Comparison of ENCODE assay signal across 26 cellular contexts in genomic region chr14:85088231-85088630, GRCh38.
DNase-seq lines count a peak whose midpoint lies in the region; ATAC-seq and TF ChIP-seq lines count a peak whose summit lies in the region.
"Had no signal": no experiment of that assay in that cellular context is flagged by ENCODE, and none has a peak within 500 bp of the region (broad histone marks: within the 10 kb centered on the region; RNA-seq: fewer than 3 reads in every experiment).

No MANE protein-coding gene starts in this region.

- no peak for TF ChIP-seq POLR2A in breast epithelium (IDR thresholded peaks at IDR 0.05)

- POLR2A ChIA-PET in MCF 10A (lab: Yijun Ruan, JAX) = interaction anchor here (0.6 to 1.7 kb wide), 7 partner anchors 8 to 445 kb away, joined by 3 to 8 read pairs (median 4); partner anchors contain the start of gene FLRT2
- POLR2A ChIA-PET in activated CD4-positive, alpha-beta T cell treated with anti-CD3 and anti-CD28 coated beads for 36 hours (lab: Charles Lee) = no interaction called here

- no peaks in the 10 kb centered on the region for H3K9me3 ChIP-seq in breast epithelium
- H3K9me3 ChIP-seq in neural progenitor cell (ENCODE audit: low read depth) = no peaks in the 10 kb centered on the region
- no peaks in the 10 kb centered on the region for H3K9me3 ChIP-seq in right cardiac atrium (ENCODE audit: control insufficient read depth, low read length)
- H3K9me3 ChIP-seq: colonic mucosa, testis had no signal

- no peak overlapping the region for H3K4me3 ChIP-seq in breast epithelium
- H3K4me3 ChIP-seq in neural progenitor cell = no peak overlapping the region
- no peak overlapping the region for H3K4me3 ChIP-seq in right cardiac atrium (ENCODE audit: low read length)
- H3K4me3 ChIP-seq: colonic mucosa, GM12878, testis had no signal

- H3K4me3 Mint-ChIP-seq in MCF 10A (ENCODE audit: unreplicated experiment) (no peak overlapping the region), neural progenitor cell (no peak overlapping the region)
- H3K4me3 Mint-ChIP-seq in activated CD4-positive, alpha-beta T cell treated with anti-CD3 and anti-CD28 coated beads for 36 hours = no peak overlapping the region
- H3K4me3 Mint-ChIP-seq: activated naive CD8-positive, alpha-beta T cell; activated T-helper 17 cell treated with anti-CD3 and anti-CD28 coated beads, Interleukin-2, amount 50 U/mL, for 72 hours; B cell; nephron progenitor cell; stimulated activated effector memory CD8-positive, alpha-beta T cell treated with anti-CD3 and anti-CD28 coated beads, Interleukin-12 subunit alpha, Interleukin-12 subunit beta, amount 100 ng/mL, for 72 hours had no signal

- no peak overlapping the region for H3K9ac ChIP-seq in neural progenitor cell

- no peaks in the 10 kb centered on the region for H3F3A ChIP-seq in neural progenitor cell (ENCODE audit: low read depth)

- CTCF ChIA-PET in MCF 10A (lab: Yijun Ruan, JAX) = no interaction called here
- CTCF ChIA-PET in activated CD4-positive, alpha-beta T cell treated with anti-CD3 and anti-CD28 coated beads for 36 hours (lab: Charles Lee) = no interaction called here

- H3K27ac ChIP-seq in breast epithelium = no peak overlapping the region
- no peak overlapping the region for H3K27ac ChIP-seq in neural progenitor cell
- no peak overlapping the region for H3K27ac ChIP-seq in right cardiac atrium (ENCODE audit: low read length)
- H3K27ac ChIP-seq: 22Rv1, colonic mucosa, testis had no signal

- H3K27ac Mint-ChIP-seq in MCF 10A (ENCODE audit: low read depth, unreplicated experiment) = peak overlapping the region; percentile 71
- H3K27ac Mint-ChIP-seq in neural progenitor cell = peak overlapping the region; percentile 4
- H3K27ac Mint-ChIP-seq in activated CD4-positive, alpha-beta T cell treated with anti-CD3 and anti-CD28 coated beads for 36 hours = no peak overlapping the region
- H3K27ac Mint-ChIP-seq: activated naive CD8-positive, alpha-beta T cell; activated T-helper 17 cell treated with anti-CD3 and anti-CD28 coated beads, Interleukin-2, amount 50 U/mL, for 72 hours; B cell; nephron progenitor cell; progenitor cell of endocrine pancreas; stimulated activated effector memory CD8-positive, alpha-beta T cell treated with anti-CD3 and anti-CD28 coated beads, Interleukin-12 subunit alpha, Interleukin-12 subunit beta, amount 100 ng/mL, for 72 hours had no signal

- no peak for ATAC-seq in HG02678 (IDR thresholded peaks at IDR 0.05; ENCODE audit: unreplicated experiment)
- no peak for ATAC-seq in right cardiac atrium
- ATAC-seq in activated CD4-positive, alpha-beta T cell treated with anti-CD3 and anti-CD28 coated beads for 36 hours = no peak
- ATAC-seq: activated T-helper 17 cell treated with anti-CD3 and anti-CD28 coated beads, Interleukin-2, amount 50 U/mL, for 72 hours; GM12878; HepG2; left ventricle myocardium superior; Panc1; stimulated activated effector memory CD8-positive, alpha-beta T cell treated with anti-CD3 and anti-CD28 coated beads, Interleukin-12 subunit alpha, Interleukin-12 subunit beta, amount 100 ng/mL, for 72 hours had no signal

- no peaks in the 10 kb centered on the region for H3K36me3 ChIP-seq in breast epithelium
- no peaks in the 10 kb centered on the region for H3K36me3 ChIP-seq in neural progenitor cell
- H3K36me3 ChIP-seq: colonic mucosa had no signal

- H3K36me3 Mint-ChIP-seq in MCF 10A (ENCODE audit: insufficient read depth, unreplicated experiment) (no peaks in the 10 kb centered on the region), neural progenitor cell (no peaks in the 10 kb centered on the region)
- no peaks in the 10 kb centered on the region for H3K36me3 Mint-ChIP-seq in activated CD4-positive, alpha-beta T cell treated with anti-CD3 and anti-CD28 coated beads for 36 hours (ENCODE audit: low read depth)
- H3K36me3 Mint-ChIP-seq: activated naive CD8-positive, alpha-beta T cell; stimulated activated effector memory CD8-positive, alpha-beta T cell treated with anti-CD3 and anti-CD28 coated beads, Interleukin-12 subunit alpha, Interleukin-12 subunit beta, amount 100 ng/mL, for 72 hours had no signal

- 85% methylated on average over 2 of the region's 2 CpGs for WGBS in right cardiac atrium

- no peaks in the 10 kb centered on the region for H4K20me1 ChIP-seq in neural progenitor cell (ENCODE audit: low read depth)

- no peaks in the 10 kb centered on the region for H3K79me2 ChIP-seq in neural progenitor cell (ENCODE audit: low read depth)

- no peak overlapping the region for H2AFZ ChIP-seq in neural progenitor cell (replicated peaks)

- no peak for TF ChIP-seq CTCF in MCF 10A (IDR thresholded peaks at IDR 0.05; ENCODE audit: unreplicated experiment)
- TF ChIP-seq CTCF in breast epithelium (IDR thresholded peaks at IDR 0.05) = no peak
- no peak for TF ChIP-seq CTCF in neural progenitor cell (IDR thresholded peaks at IDR 0.05)

- peaks cover 17% of the 10 kb centered on the region for H3K4me1 Mint-ChIP-seq in MCF 10A (ENCODE audit: insufficient read depth, unreplicated experiment)
- no peaks in the 10 kb centered on the region for H3K4me1 Mint-ChIP-seq in neural progenitor cell
- no peaks in the 10 kb centered on the region for H3K4me1 Mint-ChIP-seq in activated CD4-positive, alpha-beta T cell treated with anti-CD3 and anti-CD28 coated beads for 36 hours
- H3K4me1 Mint-ChIP-seq: activated T-helper 17 cell treated with anti-CD3 and anti-CD28 coated beads, Interleukin-2, amount 50 U/mL, for 72 hours; B cell; nephron progenitor cell; stimulated activated effector memory CD8-positive, alpha-beta T cell treated with anti-CD3 and anti-CD28 coated beads, Interleukin-12 subunit alpha, Interleukin-12 subunit beta, amount 100 ng/mL, for 72 hours had no signal

- H3K4me1 ChIP-seq in breast epithelium (no peaks in the 10 kb centered on the region), neural progenitor cell (no peaks in the 10 kb centered on the region), right cardiac atrium (ENCODE audit: control insufficient read depth, insufficient read depth, low read length) (no peaks in the 10 kb centered on the region)
- H3K4me1 ChIP-seq: colonic mucosa, testis had no signal

- intact Hi-C loops in MCF 10A (cut with micrococcal nuclease) = loop anchor here (5.0 kb wide), 1 partner anchor 439 kb away; no protein-coding TSS in a partner anchor
- intact Hi-C loops in breast epithelium (cut with DNase I; ENCODE audit: low total_unique reads) = no loop called here
- intact Hi-C loops in right cardiac atrium (cut with DNase I) = no loop called here
- intact Hi-C loops in activated CD4-positive, alpha-beta T cell treated with anti-CD3 and anti-CD28 coated beads for 36 hours (cut with DNase I, micrococcal nuclease) = no loop called here

- H3K27me3 Mint-ChIP-seq in MCF 10A (ENCODE audit: insufficient read depth, unreplicated experiment) = no peaks in the 10 kb centered on the region
- H3K27me3 Mint-ChIP-seq in neural progenitor cell (ENCODE audit: insufficient read depth, low read depth) = no peaks in the 10 kb centered on the region
- no peaks in the 10 kb centered on the region for H3K27me3 Mint-ChIP-seq in activated CD4-positive, alpha-beta T cell treated with anti-CD3 and anti-CD28 coated beads for 36 hours
- H3K27me3 Mint-ChIP-seq: activated naive CD8-positive, alpha-beta T cell; activated T-helper 17 cell treated with anti-CD3 and anti-CD28 coated beads, Interleukin-2, amount 50 U/mL, for 72 hours; B cell; progenitor cell of endocrine pancreas had no signal

- no peaks in the 10 kb centered on the region for H3K27me3 ChIP-seq in breast epithelium
- no peaks in the 10 kb centered on the region for H3K27me3 ChIP-seq in neural progenitor cell
- no peaks in the 10 kb centered on the region for H3K27me3 ChIP-seq in right cardiac atrium (ENCODE audit: control insufficient read depth, insufficient read depth)
- H3K27me3 ChIP-seq: colonic mucosa, testis had no signal

- no TSS peak for BruUV-seq in MCF 10A (replicated peaks; lab: Mats Ljungman, UMichigan)

- no peaks in the 10 kb centered on the region for H3K9me3 Mint-ChIP-seq in MCF 10A (ENCODE audit: unreplicated experiment)
- H3K9me3 Mint-ChIP-seq in neural progenitor cell = no peaks in the 10 kb centered on the region
- no peaks in the 10 kb centered on the region for H3K9me3 Mint-ChIP-seq in activated CD4-positive, alpha-beta T cell treated with anti-CD3 and anti-CD28 coated beads for 36 hours (ENCODE audit: low read depth)
- H3K9me3 Mint-ChIP-seq: nephron progenitor cell had no signal

- no peak overlapping the region for H3K4me2 ChIP-seq in neural progenitor cell

- DNase-seq in MCF 10A (ENCODE audit: unreplicated experiment) (peak; percentile 77), breast epithelium (ENCODE audit: low spot score in 2 of 2) (no peak), fibroblast of gingiva (ENCODE audit: low read depth) (peak; percentile 13), neural progenitor cell (ENCODE audit: low spot score) (no peak), right cardiac atrium (no peak)
- no peak for DNase-seq in activated T-cell treated with anti-CD3 and anti-CD28 coated beads, Interleukin-2, amount 50 U/mL, for 48 hours
- no peak for DNase-seq in activated CD4-positive, alpha-beta T cell treated with anti-CD3 and anti-CD28 coated beads for 36 hours
- DNase-seq: activated CD4-positive, alpha-beta T cell treated with anti-CD3 and anti-CD28 coated beads for 48 hours; colonic mucosa; left ventricle myocardium superior; NCI-H2081 treated with DMSO at 0.1 percent for 48 hours; NCI-H510A; nephron progenitor cell; stimulated activated CD4-positive, alpha-beta T cell treated with anti-CD3 and anti-CD28 coated beads, Interleukin-1b, Interleukin-23, amount 100 ng/mL, for 48 hours; T-helper 1 cell; testis had no signal

Comparison
In these comparisons a context has a peak if more than half of its experiments do, and no peak if none do; other contexts are left out.
1. DNase-seq: peak in MCF 10A (single experiment) and fibroblast of gingiva (single experiment); none in breast epithelium (0 of 2), neural progenitor cell (single experiment), activated T-cell treated with anti-CD3 and anti-CD28 coated beads, Interleukin-2, amount 50 U/mL, for 48 hours (0 of 2), right cardiac atrium (0 of 3) and activated CD4-positive, alpha-beta T cell treated with anti-CD3 and anti-CD28 coated beads for 36 hours (single experiment).